In genomic region chr3:126972866-126973265, GRCh38 we compare ENCODE assay signal across 24 cellular contexts. TPM values are rescaled to one million over a fixed set of nuclear protein-coding genes. Genes with fewer than 3 reads are reported as not detected.
DNase-seq lines count a peak whose midpoint lies in the region; ATAC-seq and TF ChIP-seq lines count a peak whose summit lies in the region.
"Had no signal": no experiment of that assay in that cellular context is flagged by ENCODE, and none has a peak within 500 bp of the region (broad histone marks: within the 10 kb centered on the region; RNA-seq: fewer than 3 reads in every experiment).

No MANE protein-coding gene starts in this region.

- peaks cover 18% of the 10 kb centered on the region for H3K9me3 Mint-ChIP-seq in HFFc6
- peaks cover 21% of the 10 kb centered on the region for H3K9me3 Mint-ChIP-seq in WTC11
- H3K9me3 Mint-ChIP-seq in naive thymus-derived CD4-positive, alpha-beta T cell, result peaks cover 5 to 25% (median 15%) of the 10 kb centered on the region in 11 donors

- peaks cover 9% of the 10 kb centered on the region for H3K36me3 Mint-ChIP-seq in HFFc6 (ENCODE audit: low read depth)
- H3K36me3 Mint-ChIP-seq in WTC11, result peaks cover 10% of the 10 kb centered on the region
- peaks cover 5 to 14% (median 9%) of the 10 kb centered on the region in 5 donors for H3K36me3 Mint-ChIP-seq in naive thymus-derived CD4-positive, alpha-beta T cell

- peaks cover 14% of the 10 kb centered on the region; the same call in 1 of the 2 replicates for H3K4me1 Mint-ChIP-seq in HFFc6 (ENCODE audit: low read depth)
- peaks cover 13% of the 10 kb centered on the region for H3K4me1 Mint-ChIP-seq in WTC11
- peaks cover 0 to 2% (median 0%) of the 10 kb centered on the region in 7 donors for H3K4me1 Mint-ChIP-seq in naive thymus-derived CD4-positive, alpha-beta T cell
- H3K4me1 Mint-ChIP-seq: natural killer cell had no signal

- POLR2A ChIA-PET in WTC11 (lab: Charles Lee), result no interaction called here
- POLR2A ChIA-PET in naive thymus-derived CD4-positive, alpha-beta T cell (lab: Charles Lee), result no interaction called here

- DNase-seq in ELF-1 (ENCODE audit: low read depth, low spot score), result peak; percentile 49
- DNase-seq in HFFc6, result no peak
- DNase-seq in WTC11 (ENCODE audit: low spot score), result peak; percentile 36
- no peak for DNase-seq in naive thymus-derived CD4-positive, alpha-beta T cell
- no peak for DNase-seq in NCI-H2196 (lab: John Stamatoyannopoulos, UW; ENCODE audit: unreplicated experiment)
- DNase-seq in dorsolateral prefrontal cortex, result no peak
- DNase-seq in NCI-H1092 (lab: John Stamatoyannopoulos, UW), result no peak
- DNase-seq: activated CD8-positive, alpha-beta memory T cell treated with anti-CD3 and anti-CD28 coated beads, Interleukin-2, amount 50 U/mL, for 48 hours; activated CD8-positive, alpha-beta T cell treated with anti-CD3 and anti-CD28 coated beads for 36 hours; activated naive CD4-positive, alpha-beta T cell treated with anti-CD3 and anti-CD28 coated beads for 36 hours; adrenal gland; COR-L47; gastrocnemius medialis; GDM1; natural killer cell; NCI-H146; NCI-H446 treated with DMSO at 0.1 percent for 48 hours; occipital lobe; PC-3; psoas muscle; T-helper 17 cell; trophoblast cell had no signal

- H3K4me3 Mint-ChIP-seq in HFFc6 (no peak overlapping the region), WTC11 (no peak overlapping the region)
- no peak overlapping the region for H3K4me3 Mint-ChIP-seq in naive thymus-derived CD4-positive, alpha-beta T cell
- H3K4me3 Mint-ChIP-seq: activated CD8-positive, alpha-beta T cell treated with anti-CD3 and anti-CD28 coated beads for 36 hours; activated naive CD4-positive, alpha-beta T cell treated with anti-CD3 and anti-CD28 coated beads for 36 hours; natural killer cell; stimulated activated memory B cell treated with anti-CD40 and anti-IgM and Interleukin-4, amounts not matched to agents 10 μg/mL and 1 μg/mL and 100 μg/mL, for 72 hours; T-helper 17 cell had no signal

- no peak overlapping the region for H3K27ac Mint-ChIP-seq in HFFc6
- no peak overlapping the region for H3K27ac Mint-ChIP-seq in WTC11
- H3K27ac Mint-ChIP-seq in naive thymus-derived CD4-positive, alpha-beta T cell, result no peak overlapping the region
- H3K27ac Mint-ChIP-seq: activated CD8-positive, alpha-beta T cell treated with anti-CD3 and anti-CD28 coated beads for 36 hours; activated naive CD4-positive, alpha-beta T cell treated with anti-CD3 and anti-CD28 coated beads for 36 hours; natural killer cell; stimulated activated memory B cell treated with anti-CD40 and anti-IgM and Interleukin-4, amounts not matched to agents 10 μg/mL and 1 μg/mL and 100 μg/mL, for 72 hours; T-helper 17 cell had no signal

- H3K9me3 ChIP-seq in naive thymus-derived CD4-positive, alpha-beta T cell (ENCODE audit: control insufficient read depth in 2 of 3, low read length in 3 of 3), result no peaks in the 10 kb centered on the region

- intact Hi-C loops in naive thymus-derived CD4-positive, alpha-beta T cell (cut with micrococcal nuclease), result no loop called here
- intact Hi-C loops in dorsolateral prefrontal cortex (cut with DNase I), result no loop called here

- H3K27me3 Mint-ChIP-seq in HFFc6 (ENCODE audit: insufficient read depth), result peaks cover 17% of the 10 kb centered on the region
- peaks cover 5% of the 10 kb centered on the region for H3K27me3 Mint-ChIP-seq in WTC11 (ENCODE audit: low read depth)
- peaks cover 7 to 20% (median 16%) of the 10 kb centered on the region in 5 donors for H3K27me3 Mint-ChIP-seq in naive thymus-derived CD4-positive, alpha-beta T cell

- CTCF ChIA-PET in WTC11 (lab: Charles Lee), result interaction anchor here (0.6 to 4.1 kb wide), 17 partner anchors 9 to 483 kb away, joined by 3 to 28 read pairs (median 4); partner anchors contain the start of gene PLXNA1
- CTCF ChIA-PET in naive thymus-derived CD4-positive, alpha-beta T cell (lab: Charles Lee), result interaction anchor here (1.3 kb wide), 1 partner anchor 16 kb away, joined by 3 read pairs; no protein-coding TSS in a partner anchor

- no peaks in the 10 kb centered on the region for H3K27me3 ChIP-seq in naive thymus-derived CD4-positive, alpha-beta T cell (ENCODE audit: control insufficient read depth in 2 of 2, insufficient read depth in 2 of 2, low read length in 2 of 2)
- no peaks in the 10 kb centered on the region for H3K27me3 ChIP-seq in dorsolateral prefrontal cortex
- H3K27me3 ChIP-seq: adrenal gland, gastrocnemius medialis had no signal

- ATAC-seq in WTC11, result peak; percentile 69
- peak; percentile 3 for ATAC-seq in naive thymus-derived CD4-positive, alpha-beta T cell
- ATAC-seq: PC-3, T-helper 17 cell had no signal

- TF ChIP-seq CTCF in HFFc6 (IDR thresholded peaks at IDR 0.05) (peak; percentile 24; the same call in 1 of the 2 replicates), WTC11 (IDR thresholded peaks at IDR 0.05) (no peak), dorsolateral prefrontal cortex (IDR thresholded peaks at IDR 0.05 in 54 of 56, conservative IDR thresholded peaks at IDR 0.05 in 2 of 56; ENCODE audit: low read depth in 1 of 56, partially characterized antibody in 56 of 56) (no peak)

- no peaks in the 10 kb centered on the region for H3K4me1 ChIP-seq in naive thymus-derived CD4-positive, alpha-beta T cell (ENCODE audit: control insufficient read depth in 2 of 2, insufficient read depth in 2 of 2, low read length in 2 of 2)
- H3K4me1 ChIP-seq: psoas muscle had no signal

- H3K4me3 ChIP-seq in naive thymus-derived CD4-positive, alpha-beta T cell (ENCODE audit: low read length), result no peak overlapping the region
- no peak overlapping the region for H3K4me3 ChIP-seq in dorsolateral prefrontal cortex
- H3K4me3 ChIP-seq: adrenal gland, gastrocnemius medialis, lung, psoas muscle had no signal

- no peaks in the 10 kb centered on the region for H3K36me3 ChIP-seq in naive thymus-derived CD4-positive, alpha-beta T cell (ENCODE audit: control insufficient read depth in 2 of 3, insufficient read depth in 3 of 3, low read length in 3 of 3)
- H3K36me3 ChIP-seq: adrenal gland, gastrocnemius medialis had no signal

- H3K27ac ChIP-seq in naive thymus-derived CD4-positive, alpha-beta T cell (ENCODE audit: low read depth, low read length), result no peak overlapping the region
- no peak overlapping the region for H3K27ac ChIP-seq in dorsolateral prefrontal cortex
- H3K27ac ChIP-seq: gastrocnemius medialis, psoas muscle had no signal

TF ChIP-seq in WTC11, 78 proteins besides CTCF, POLR2A, EP300 and RAD21 (continues in another document):
- TF ChIP-seq AFF4 (CRISPR knock-in tag; IDR thresholded peaks at IDR 0.05; ENCODE audit: borderline replicate concordance), result no peak
- TF ChIP-seq MAX (CRISPR knock-in tag; IDR thresholded peaks at IDR 0.05), result no peak
- TF ChIP-seq USF2 (CRISPR knock-in tag; IDR thresholded peaks at IDR 0.05), result no peak

RNA-seq across cellular contexts. Expression of gene PLXNA1, which starts 10.0 kb away (rescaled TPM):
- 10 to 100 TPM; 40.8 to 56.1 (median 45.4) TPM for total RNA-seq in HFFc6 (2021; fragmentation: NEBNext Ultra II Directional; extraction: Animal tissue kit (Norgen Biotek cat#: 25700))
- total RNA-seq in WTC11 (2021) (53.0 to 55.0 TPM (median 53.8 TPM) in 3 replicates), dorsolateral prefrontal cortex (10 to 100 TPM; 28.6 to 94.1 (median 62.9) TPM)
- 10 to 100 TPM in 3 of 5 experiments, 1 to 10 TPM in 2; 7.8 to 16.8 (median 10.7) TPM for total RNA-seq in naive thymus-derived CD4-positive, alpha-beta T cell
- 1 to 10 TPM in 1 of 2 donors, under 1 TPM in 1; 0.27 to 1.6 TPM for polyA plus RNA-seq in naive thymus-derived CD4-positive, alpha-beta T cell

Comparison
In these comparisons a context has a peak if more than half of its experiments do, and no peak if none do; other contexts are left out.
1. DNase-seq: peak in ELF-1 (single experiment) and WTC11 (single experiment); none in HFFc6 (single experiment), naive thymus-derived CD4-positive, alpha-beta T cell (0 of 9), NCI-H2196 (single experiment), dorsolateral prefrontal cortex (0 of 10) and NCI-H1092 (single experiment).